Comparison of ENCODE assay signal across 22 cellular contexts in the genomic region with DNA sequence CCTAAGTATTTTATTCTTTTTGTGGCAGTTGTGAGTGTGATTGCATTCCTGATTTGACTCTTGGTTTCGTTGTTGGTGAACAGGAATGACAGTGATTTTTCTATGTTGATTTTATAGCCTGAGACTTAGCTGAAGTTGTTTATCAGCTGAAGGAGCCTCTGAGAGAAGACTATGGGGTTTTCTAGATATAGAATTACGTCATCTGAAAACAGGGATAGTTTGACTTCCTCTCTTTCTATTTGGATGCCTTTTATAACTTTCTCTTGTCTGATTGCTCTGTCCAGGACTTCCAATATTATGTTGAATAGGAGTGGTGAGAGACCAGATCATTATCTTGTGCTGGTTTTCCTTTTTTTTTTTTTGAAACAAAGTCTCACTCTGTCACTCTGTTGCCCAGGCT. TPM values are rescaled to one million over a fixed set of nuclear protein-coding genes. Genes with fewer than 3 reads are reported as not detected.
DNase-seq lines count a peak whose midpoint lies in the region; ATAC-seq, FAIRE-seq and TF ChIP-seq lines count a peak whose summit lies in the region.
"Had no signal": no experiment of that assay in that cellular context is flagged by ENCODE, and none has a peak within 500 bp of the region (broad histone marks: within the 10 kb centered on the region; RNA-seq: fewer than 3 reads in every experiment).

No MANE protein-coding gene starts in this region.

- DNase-seq in HepG2 (ENCODE audit: low spot score) (no peak), right lobe of liver (no peak), GM12878 (ENCODE audit: low read depth, low spot score) (no peak), MG63 (no peak), NCI-H1417 treated with DMSO at 0.1 percent for 48 hours (lab: John Stamatoyannopoulos, UW) (no peak)
- DNase-seq: ACHN; BE2C; C1 segment of cervical spinal cord; CD4-positive, alpha-beta memory T cell; CD4-positive, CD25-positive, alpha-beta regulatory T cell; CD8-positive, alpha-beta memory T cell; COR-L47; DMS79 treated with DMSO at 0.1 percent for 48 hours; GF-D8 had no signal

- 8% methylated on average over 2 of the region's 2 CpGs for WGBS in HepG2 (ENCODE audit: low lambda C conversion rate)
- 35% methylated on average over 2 of the region's 2 CpGs for WGBS in right lobe of liver (ENCODE audit: insufficient coverage, low coverage, low lambda C conversion rate, missing lambda C conversion rate)
- WGBS in GM12878 (ENCODE audit: insufficient coverage, insufficient replicate concordance, low lambda C conversion rate, missing lambda C conversion rate) = 3% methylated on average over 2 of the region's 2 CpGs

- TF ChIP-seq EP300 in HepG2 (IDR thresholded peaks at IDR 0.05; ENCODE audit: low read depth in 2 of 2, low read length in 2 of 2) = no peak
- TF ChIP-seq EP300 in HepG2 (CRISPR knock-in tag; IDR thresholded peaks at IDR 0.05; ENCODE audit: borderline replicate concordance) = no peak
- no peak for TF ChIP-seq EP300 in GM12878 (IDR thresholded peaks at IDR 0.05; ENCODE audit: borderline replicate concordance in 1 of 2, control insufficient read depth in 1 of 2, low read depth in 2 of 2, low read length in 2 of 2)

- H3K27ac ChIP-seq in HepG2 (ENCODE audit: extremely low read length, insufficient read depth, low read length) (no peak overlapping the region), right lobe of liver (no peak overlapping the region), GM12878 (ENCODE audit: control insufficient read depth, insufficient read depth) (no peak overlapping the region)
- H3K27ac ChIP-seq: 22Rv1, BLaER1 had no signal

- TF ChIP-seq CTCF in HepG2 (CRISPR knock-in tag; IDR thresholded peaks at IDR 0.05) (no peak), right lobe of liver (IDR thresholded peaks at IDR 0.05) (no peak), GM12878 (IDR thresholded peaks at IDR 0.05 in 2 of 3, conservative IDR thresholded peaks at IDR 0.05 in 1 of 3; ENCODE audit: control insufficient read depth in 2 of 3, extremely low read depth in 1 of 3, insufficient read depth in 1 of 3, low read depth in 3 of 3, low read length in 3 of 3) (no peak)

- TF ChIP-seq RAD21 in HepG2 (CRISPR knock-in tag; IDR thresholded peaks at IDR 0.05) (no peak), GM12878 (IDR thresholded peaks at IDR 0.05; ENCODE audit: insufficient read depth, low read depth, low read length) (no peak)

- POLR2A ChIA-PET in HepG2 (lab: Yijun Ruan, JAX) = no interaction called here
- POLR2A ChIA-PET in GM12878 (lab: Charles Lee) = no interaction called here

- in situ Hi-C loops in HepG2 (cut with HindIII; ENCODE audit: extremely low pct_ligation_motif_present, low pct_unique_long_range_greater_than_20kb) (no loop called here), GM12878 (cut with MboI) (no loop called here)

- no TSS peak for BruUV-seq in HepG2 (replicated peaks; lab: Mats Ljungman, UMichigan)
- BruUV-seq in GM12878 (replicated peaks; lab: Mats Ljungman, UMichigan) = no TSS peak

- H3K4me1 ChIP-seq in HepG2 (ENCODE audit: insufficient read depth, low read length) (no peaks in the 10 kb centered on the region), right lobe of liver (no peaks in the 10 kb centered on the region), GM12878 (ENCODE audit: control insufficient read depth, insufficient read depth, low read length) (no peaks in the 10 kb centered on the region)
- H3K4me1 ChIP-seq: BE2C, BLaER1 had no signal

- intact Hi-C loops in HepG2 (cut with micrococcal nuclease; ENCODE audit: unreplicated experiment) (no loop called here), right lobe of liver (cut with DNase I) (no loop called here), GM12878 (cut with micrococcal nuclease; ENCODE audit: unreplicated experiment) (no loop called here)

- H3K9me3 ChIP-seq in HepG2 (ENCODE audit: low read length) (no peaks in the 10 kb centered on the region), right lobe of liver (no peaks in the 10 kb centered on the region), GM12878 (replicated peaks; ENCODE audit: control insufficient read depth, insufficient read depth, low read length) (no peaks in the 10 kb centered on the region), MG63 (no peaks in the 10 kb centered on the region)
- H3K9me3 ChIP-seq: BE2C had no signal

- SMC1A ChIA-PET in GM12878 (lab: Charles Lee; ENCODE audit: uncharacterized antibody, unreplicated experiment) = interaction anchor here (1.1 kb wide), 1 partner anchor 15 kb away, joined by 5 read pairs; no protein-coding TSS in a partner anchor

- ATAC-seq in HepG2 (no peak), right lobe of liver (no peak), GM12878 (no peak)

- no peak overlapping the region for H3K4me2 ChIP-seq in HepG2 (ENCODE audit: low read depth, low read length)
- no peak overlapping the region for H3K4me2 ChIP-seq in GM12878 (ENCODE audit: control insufficient read depth, insufficient read depth)
- H3K4me2 ChIP-seq: BLaER1 had no signal

- H3K36me3 ChIP-seq in HepG2 (replicated peaks in 1 of 2; ENCODE audit: control insufficient read depth in 1 of 2, insufficient read depth in 2 of 2, low read length in 2 of 2) (no peaks in the 10 kb centered on the region), right lobe of liver (no peaks in the 10 kb centered on the region), GM12878 (ENCODE audit: control insufficient read depth in 2 of 2, insufficient read depth in 2 of 2, low read length in 1 of 2) (no peaks in the 10 kb centered on the region), MG63 (no peaks in the 10 kb centered on the region)
- H3K36me3 ChIP-seq: BE2C, BLaER1 had no signal

- no peaks in the 10 kb centered on the region for H4K20me1 ChIP-seq in HepG2 (ENCODE audit: insufficient read depth, low read length)
- no peaks in the 10 kb centered on the region for H4K20me1 ChIP-seq in GM12878 (ENCODE audit: control insufficient read depth, insufficient read depth)
- H4K20me1 ChIP-seq: BLaER1 had no signal

- CTCF ChIA-PET in HepG2 (lab: Yijun Ruan, JAX; ENCODE audit: low intra/inter-chr PET ratio, low total read pairs) = no interaction called here
- CTCF ChIA-PET in GM12878 (lab: Yijun Ruan, JAX) = no interaction called here

- TF ChIP-seq POLR2A in HepG2 (IDR thresholded peaks at IDR 0.05; ENCODE audit: insufficient read depth in 1 of 2, low read depth in 2 of 2, low read length in 2 of 2) = no peak
- no peak for TF ChIP-seq POLR2A in right lobe of liver (IDR thresholded peaks at IDR 0.05)
- TF ChIP-seq POLR2A in GM12878 (IDR thresholded peaks at IDR 0.05; ENCODE audit: low read depth, low read length) = no peak

- no peak overlapping the region for H2AFZ ChIP-seq in HepG2 (ENCODE audit: low read length)
- H2AFZ ChIP-seq in GM12878 (ENCODE audit: control insufficient read depth, low read depth, low read length) = no peak overlapping the region

- H3K9ac ChIP-seq in HepG2 (ENCODE audit: insufficient read depth, low read depth, low read length) = no peak overlapping the region
- no peak overlapping the region for H3K9ac ChIP-seq in GM12878 (ENCODE audit: control insufficient read depth, insufficient read depth, low read length)
- H3K9ac ChIP-seq: BLaER1 had no signal

- H3K79me2 ChIP-seq in HepG2 (ENCODE audit: insufficient read depth, low read length) (no peaks in the 10 kb centered on the region), GM12878 (ENCODE audit: control insufficient read depth, insufficient read depth, low read length) (no peaks in the 10 kb centered on the region)

- no peak overlapping the region for H3K4me3 ChIP-seq in HepG2 (replicated peaks in 1 of 3; ENCODE audit: insufficient read depth in 1 of 3, low read depth in 2 of 3, low read length in 3 of 3)
- no peak overlapping the region for H3K4me3 ChIP-seq in right lobe of liver
- no peak overlapping the region for H3K4me3 ChIP-seq in GM12878
- no peak overlapping the region for H3K4me3 ChIP-seq in MG63
- H3K4me3 ChIP-seq: BLaER1 had no signal

- RAD21 ChIA-PET in GM12878 (lab: Charles Lee; ENCODE audit: unreplicated experiment) = no interaction called here

- H3K27me3 ChIP-seq in HepG2 (ENCODE audit: control insufficient read depth in 1 of 2, insufficient read depth in 2 of 2, low read length in 2 of 2) = no peaks in the 10 kb centered on the region
- H3K27me3 ChIP-seq in right lobe of liver = no peaks in the 10 kb centered on the region
- no peaks in the 10 kb centered on the region for H3K27me3 ChIP-seq in GM12878 (replicated peaks in 1 of 2; ENCODE audit: control insufficient read depth in 2 of 2, insufficient read depth in 2 of 2, low read length in 1 of 2)
- H3K27me3 ChIP-seq in MG63 = no peaks in the 10 kb centered on the region
- H3K27me3 ChIP-seq: BE2C, BLaER1 had no signal

- FAIRE-seq in HepG2 (lab: Jason Lieb, UNC) (no peak), GM12878 (lab: Jason Lieb, UNC) (no peak)
- FAIRE-seq: A204.1, G401.6, GM12892, GM18507 had no signal

RNA-seq across cellular contexts. Expression of a gene that starts 18.0 kb away (rescaled TPM):
- total RNA-seq in HepG2 (2016; rRNA removed; fragmentation: Illumina TruSeq; extraction: Trizol) (1.3 and 1.8 TPM in 2 replicates), right lobe of liver (1 to 10 TPM in 2 of 6 experiments, under 1 TPM in 4; 0.27 to 2.8 (median 0.74) TPM), GM12878 (2014; rRNA removed) (6.7 and 6.8 TPM in 2 replicates), GM12878 (2014; rRNA removed; fragmentation: Illumina TruSeq; extraction: Trizol) (9.3 and 9.4 TPM in 2 replicates), GM12878 (2021) (8.5 and 10.0 TPM in 2 replicates)
- total RNA-seq in HepG2 (2016; cell fraction: cytosol; rRNA removed; fragmentation: Illumina TruSeq; extraction: Trizol; ENCODE audit: low read depth) = 0.53 and 0.81 TPM in 2 replicates
- 1.4 and 2.0 TPM in 2 replicates for total RNA-seq in HepG2 (2016; cell fraction: insoluble cytoplasmic fraction; rRNA removed; fragmentation: Illumina TruSeq; extraction: Trizol)
- total RNA-seq in HepG2 (2016; cell fraction: membrane; rRNA removed; fragmentation: Illumina TruSeq; extraction: Trizol) = 0.28 and 0.52 TPM in 2 replicates
- total RNA-seq in HepG2 (2016; cell fraction: nucleus; rRNA removed; fragmentation: Illumina TruSeq; extraction: Trizol) = 2.8 and 3.3 TPM in 2 replicates
- polyA plus RNA-seq in HepG2 (2011; rRNA removed) (not detected in 2 replicates), GM12878 (2011; rRNA removed) (3.6 and 4.2 TPM in 2 replicates), GM12878 (2014; fragmentation: Illumina TruSeq; extraction: Trizol) (5.8 TPM in 2 replicates), GM12878 (2014; fragmentation: Nextera tagmentation; extraction: Ambion mirVana) (1 to 10 TPM; 1.3 to 2.8 TPM), GM12878 (2014; rRNA removed) (4.2 and 4.6 TPM in 2 replicates), GM12878 (2016; fragmentation: Nextera tagmentation; extraction: Ambion mirVana) (1 to 10 TPM; 6.8 to 7.4 TPM)
- not detected in 2 replicates for polyA plus RNA-seq in HepG2 (2011; cell fraction: cytosol; rRNA removed)
- polyA plus RNA-seq in HepG2 (2011; cell fraction: nucleus; rRNA removed) = not detected in 2 replicates
- not detected in 2 replicates for polyA plus RNA-seq in HepG2 (2012)
- polyA plus RNA-seq in HepG2 (2016; cell fraction: cytosol; fragmentation: Illumina TruSeq; extraction: Trizol; ENCODE audit: low read depth) = 0.28 TPM in 1 of 2 replicates, not detected in the other
- polyA plus RNA-seq in HepG2 (2016; cell fraction: insoluble cytoplasmic fraction; fragmentation: Illumina TruSeq; extraction: Trizol; ENCODE audit: low read depth) = 1.3 and 2.0 TPM in 2 replicates
- 0.17 and 0.40 TPM in 2 replicates for polyA plus RNA-seq in HepG2 (2016; cell fraction: membrane; fragmentation: Illumina TruSeq; extraction: Trizol; ENCODE audit: low read depth)
- 0.89 and 1.5 TPM in 2 replicates for polyA plus RNA-seq in HepG2 (2016; cell fraction: nucleus; fragmentation: Illumina TruSeq; extraction: Trizol; ENCODE audit: insufficient read depth, low read depth)
- not detected in 2 replicates for polyA minus RNA-seq in HepG2 (2011; rRNA and poly(A)+ RNA removed; ENCODE audit: low replicate concordance)
- polyA minus RNA-seq in HepG2 (2011; cell fraction: cytosol; rRNA and poly(A)+ RNA removed) = not detected in 2 replicates
- polyA minus RNA-seq in HepG2 (2011; cell fraction: nucleus; rRNA and poly(A)+ RNA removed) = not detected in 2 replicates
- total RNA-seq in GM12878 (2013; cell fraction: nucleolus; rRNA removed) = 51.1 and 65.7 TPM in 2 replicates
- 0.29 TPM for polyA plus RNA-seq in GM12878 (2011; ENCODE audit: low read depth)
- 1.6 and 2.0 TPM in 2 replicates for polyA plus RNA-seq in GM12878 (2011; cell fraction: cytosol; rRNA removed)
- 2.3 and 3.0 TPM in 2 replicates for polyA plus RNA-seq in GM12878 (2011; cell fraction: nucleus; rRNA removed)
- polyA plus RNA-seq in GM12878 (2012) = 0.49 TPM in 2 replicates
- polyA minus RNA-seq in GM12878 (2011; rRNA and poly(A)+ RNA removed) = 5.7 and 7.5 TPM in 2 replicates
- polyA minus RNA-seq in GM12878 (2011; cell fraction: cytosol; rRNA and poly(A)+ RNA removed) = 1.8 and 3.9 TPM in 2 replicates
- 17.7 and 21.7 TPM in 2 replicates for polyA minus RNA-seq in GM12878 (2011; cell fraction: nucleus; rRNA and poly(A)+ RNA removed)
- total RNA-seq in MG63 (2014; rRNA removed; shearing (Covaris generic); ENCODE audit: low replicate concordance) = not detected in 2 replicates
- total RNA-seq: CD4-positive, alpha-beta memory T cell; CD4-positive, CD25-positive, alpha-beta regulatory T cell; CD8-positive, alpha-beta memory T cell had no signal
- polyA plus RNA-seq: AG04450; CD14-positive monocyte; CD4-positive, alpha-beta memory T cell; CD4-positive, CD25-positive, alpha-beta regulatory T cell; CD8-positive, alpha-beta memory T cell had no signal
